In the genomic region with DNA sequence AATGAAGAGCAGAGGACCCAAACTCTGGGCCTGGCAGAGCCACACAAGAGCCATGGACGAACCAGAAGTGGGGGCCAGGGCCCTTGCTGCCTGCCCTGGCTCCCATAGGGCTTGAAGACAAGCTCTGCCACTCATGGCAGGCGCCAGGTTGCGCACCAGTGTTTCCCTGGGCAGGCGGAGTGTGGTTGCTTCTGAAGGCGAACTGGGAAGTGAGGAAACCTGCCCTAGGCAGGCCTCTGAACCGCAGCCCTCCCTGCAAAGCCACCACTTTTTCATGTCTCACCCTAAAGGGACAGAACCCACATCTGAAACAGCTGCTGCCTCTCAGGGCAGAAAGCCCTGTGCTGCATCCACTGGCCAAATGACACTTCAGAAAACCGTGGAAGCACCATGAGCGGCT, we compare ENCODE assay signal across 9 cellular contexts. TPM values are rescaled to one million over a fixed set of nuclear protein-coding genes. Genes with fewer than 3 reads are reported as not detected.
DNase-seq lines count a peak whose midpoint lies in the region; ATAC-seq lines count a peak whose summit lies in the region.
"Had no signal": no experiment of that assay in that cellular context is flagged by ENCODE, and none has a peak within 500 bp of the region (broad histone marks: within the 10 kb centered on the region; RNA-seq: fewer than 3 reads in every experiment).

No MANE protein-coding gene starts in this region.

- peaks cover 44% of the 10 kb centered on the region for H3K4me1 ChIP-seq in thymus (ENCODE audit: control insufficient read depth, insufficient read depth, low read length)

- CTCF ChIA-PET in activated CD8-positive, alpha-beta T cell treated with anti-CD3 and anti-CD28 coated beads, Interleukin-2, amount 10 ng/mL, durations not matched to agents 7 days and 5 days (lab: Charles Lee): interaction anchor here (1.0 to 5.0 kb wide), 14 partner anchors 9 to 140 kb away, joined by 3 to 34 read pairs (median 6); a partner anchor contains a TSS

- H3K27me3 Mint-ChIP-seq in activated CD8-positive, alpha-beta T cell treated with anti-CD3 and anti-CD28 coated beads, Interleukin-2, amount 10 ng/mL, durations not matched to agents 7 days and 5 days (ENCODE audit: low read depth): peaks cover 36% of the 10 kb centered on the region

- H3K27me3 ChIP-seq in thymus (ENCODE audit: control insufficient read depth, insufficient read depth): no peaks in the 10 kb centered on the region
- H3K27me3 ChIP-seq: cardiac muscle cell had no signal

- no peaks in the 10 kb centered on the region for H3K9me3 ChIP-seq in thymus (ENCODE audit: control insufficient read depth)

- peak overlapping the region; percentile 62 for H3K4me3 ChIP-seq in thymus (ENCODE audit: low read length)
- H3K4me3 ChIP-seq: cardiac muscle cell had no signal

- H3K27ac ChIP-seq in thymus (ENCODE audit: low read depth): peak overlapping the region; percentile 89
- H3K27ac ChIP-seq: cardiac muscle cell had no signal

- H3K36me3 ChIP-seq in thymus (ENCODE audit: control insufficient read depth, insufficient read depth): peaks cover 30% of the 10 kb centered on the region
- H3K36me3 ChIP-seq: cardiac muscle cell had no signal

- WGBS in thymus: 8% methylated on average over 8 of the region's 8 CpGs

- POLR2A ChIA-PET in activated CD8-positive, alpha-beta T cell treated with anti-CD3 and anti-CD28 coated beads, Interleukin-2, amount 10 ng/mL, durations not matched to agents 7 days and 5 days (lab: Charles Lee): interaction anchor here (1.0 kb wide), 1 partner anchor 13 kb away, joined by 3 read pairs; no protein-coding TSS in a partner anchor

- peak overlapping the region; percentile 61 for H3K4me3 Mint-ChIP-seq in activated CD8-positive, alpha-beta T cell treated with anti-CD3 and anti-CD28 coated beads, Interleukin-2, amount 10 ng/mL, durations not matched to agents 7 days and 5 days

- peak overlapping the region; percentile 80 for H3K27ac Mint-ChIP-seq in activated CD8-positive, alpha-beta T cell treated with anti-CD3 and anti-CD28 coated beads, Interleukin-2, amount 10 ng/mL, durations not matched to agents 7 days and 5 days

- H3K4me1 Mint-ChIP-seq in activated CD8-positive, alpha-beta T cell treated with anti-CD3 and anti-CD28 coated beads, Interleukin-2, amount 10 ng/mL, durations not matched to agents 7 days and 5 days (ENCODE audit: low read depth): peaks cover 52% of the 10 kb centered on the region

- peak; percentile 9 to 34 (median 26) for DNase-seq in stimulated activated CD4-positive, alpha-beta T cell treated with anti-CD3 and anti-CD28 coated beads, Interleukin-12 subunit alpha, Interleukin-12 subunit beta, amount 100 ng/mL, for 48 hours (ENCODE audit: low read depth in 2 of 3, low spot score in 1 of 3)
- DNase-seq in stimulated activated CD4-positive, alpha-beta T cell treated with anti-CD3 and anti-CD28 coated beads, Interleukin-12 subunit alpha, Interleukin-12 subunit beta, amount 100 ng/mL, for 4 hours: no peak
- peak; percentile 65 for DNase-seq in activated CD8-positive, alpha-beta T cell treated with anti-CD3 and anti-CD28 coated beads, Interleukin-2, amount 10 ng/mL, durations not matched to agents 7 days and 5 days
- DNase-seq in dermis blood vessel endothelial cell (no peak), OCI-M1 (lab: John Stamatoyannopoulos, UW) (no peak), NCI-H1694 treated with DMSO at 0.1 percent for 48 hours (lab: John Stamatoyannopoulos, UW) (no peak)

- H3K9me3 Mint-ChIP-seq in activated CD8-positive, alpha-beta T cell treated with anti-CD3 and anti-CD28 coated beads, Interleukin-2, amount 10 ng/mL, durations not matched to agents 7 days and 5 days (ENCODE audit: insufficient read depth): no peaks in the 10 kb centered on the region

- peak; percentile 46 for ATAC-seq in HG03139 (IDR thresholded peaks at IDR 0.05; ENCODE audit: unreplicated experiment)
- ATAC-seq in activated CD8-positive, alpha-beta T cell treated with anti-CD3 and anti-CD28 coated beads, Interleukin-2, amount 10 ng/mL, durations not matched to agents 7 days and 5 days: peak; percentile 59

- H3K36me3 Mint-ChIP-seq in activated CD8-positive, alpha-beta T cell treated with anti-CD3 and anti-CD28 coated beads, Interleukin-2, amount 10 ng/mL, durations not matched to agents 7 days and 5 days (ENCODE audit: low read depth): peaks cover 6% of the 10 kb centered on the region

RNA-seq across cellular contexts. Expression of a gene that starts 58.9 kb away (rescaled TPM):
- 10 to 100 TPM; 70.4 to 73.2 TPM for total RNA-seq in activated CD8-positive, alpha-beta T cell treated with anti-CD3 and anti-CD28 coated beads, Interleukin-2, amount 10 ng/mL, durations not matched to agents 7 days and 5 days
- 65.5 TPM for polyA plus RNA-seq in thymus
- 50.0 and 54.4 TPM in 2 replicates for total RNA-seq in dermis blood vessel endothelial cell

RNA-seq across cellular contexts. Expression of a gene that starts 59.0 kb away (rescaled TPM):
- 10 to 100 TPM; 26.3 to 30.7 TPM for total RNA-seq in activated CD8-positive, alpha-beta T cell treated with anti-CD3 and anti-CD28 coated beads, Interleukin-2, amount 10 ng/mL, durations not matched to agents 7 days and 5 days
- 12.8 TPM for polyA plus RNA-seq in thymus
- 13.3 and 15.5 TPM in 2 replicates for total RNA-seq in dermis blood vessel endothelial cell

Comparison
In these comparisons a context has a peak if more than half of its experiments do, and no peak if none do; other contexts are left out.
1. DNase-seq: peak in stimulated activated CD4-positive, alpha-beta T cell treated with anti-CD3 and anti-CD28 coated beads, Interleukin-12 subunit alpha, Interleukin-12 subunit beta, amount 100 ng/mL, for 48 hours (3 of 3) and activated CD8-positive, alpha-beta T cell treated with anti-CD3 and anti-CD28 coated beads, Interleukin-2, amount 10 ng/mL, durations not matched to agents 7 days and 5 days (single experiment); none in stimulated activated CD4-positive, alpha-beta T cell treated with anti-CD3 and anti-CD28 coated beads, Interleukin-12 subunit alpha, Interleukin-12 subunit beta, amount 100 ng/mL, for 4 hours (single experiment), dermis blood vessel endothelial cell (single experiment), OCI-M1 (single experiment) and NCI-H1694 treated with DMSO at 0.1 percent for 48 hours (single experiment).